Comparison of ENCODE assay signal across 1 cellular context in the genomic region with DNA sequence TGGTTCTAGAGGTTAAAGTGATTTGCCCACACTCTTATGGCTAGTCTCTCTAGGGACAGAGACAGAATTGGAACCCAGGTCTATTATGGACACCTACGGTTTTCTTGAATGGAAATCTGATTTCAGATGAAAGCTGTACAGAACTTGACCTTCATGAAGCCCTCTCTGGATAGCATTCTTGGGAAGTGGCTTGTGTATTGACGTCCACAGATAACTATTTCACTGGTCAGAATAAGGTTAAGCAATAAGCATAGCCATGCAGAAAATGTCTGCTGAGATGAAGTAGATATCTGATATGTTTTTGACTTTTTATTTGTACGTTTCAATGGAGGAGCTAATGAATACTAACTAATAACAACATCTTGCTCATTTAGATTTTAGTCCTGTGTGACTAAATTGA.
TF ChIP-seq lines count a peak whose summit lies in the region.

No MANE protein-coding gene starts in this region.

TF ChIP-seq in HCT116, 20 proteins besides CTCF, POLR2A, EP300 and RAD21 (continued from another document):
- TF ChIP-seq, protein P1, sequence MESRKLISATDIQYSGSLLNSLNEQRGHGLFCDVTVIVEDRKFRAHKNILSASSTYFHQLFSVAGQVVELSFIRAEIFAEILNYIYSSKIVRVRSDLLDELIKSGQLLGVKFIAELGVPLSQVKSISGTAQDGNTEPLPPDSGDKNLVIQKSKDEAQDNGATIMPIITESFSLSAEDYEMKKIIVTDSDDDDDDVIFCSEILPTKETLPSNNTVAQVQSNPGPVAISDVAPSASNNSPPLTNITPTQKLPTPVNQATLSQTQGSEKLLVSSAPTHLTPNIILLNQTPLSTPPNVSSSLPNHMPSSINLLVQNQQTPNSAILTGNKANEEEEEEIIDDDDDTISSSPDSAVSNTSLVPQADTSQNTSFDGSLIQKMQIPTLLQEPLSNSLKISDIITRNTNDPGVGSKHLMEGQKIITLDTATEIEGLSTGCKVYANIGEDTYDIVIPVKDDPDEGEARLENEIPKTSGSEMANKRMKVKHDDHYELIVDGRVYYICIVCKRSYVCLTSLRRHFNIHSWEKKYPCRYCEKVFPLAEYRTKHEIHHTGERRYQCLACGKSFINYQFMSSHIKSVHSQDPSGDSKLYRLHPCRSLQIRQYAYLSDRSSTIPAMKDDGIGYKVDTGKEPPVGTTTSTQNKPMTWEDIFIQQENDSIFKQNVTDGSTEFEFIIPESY (IDR thresholded peaks at IDR 0.05; ENCODE audit: extremely low read depth, insufficient replicate concordance, low read length) = no peak
